ENCODE assay signal across 12 cellular contexts in the genomic region with DNA sequence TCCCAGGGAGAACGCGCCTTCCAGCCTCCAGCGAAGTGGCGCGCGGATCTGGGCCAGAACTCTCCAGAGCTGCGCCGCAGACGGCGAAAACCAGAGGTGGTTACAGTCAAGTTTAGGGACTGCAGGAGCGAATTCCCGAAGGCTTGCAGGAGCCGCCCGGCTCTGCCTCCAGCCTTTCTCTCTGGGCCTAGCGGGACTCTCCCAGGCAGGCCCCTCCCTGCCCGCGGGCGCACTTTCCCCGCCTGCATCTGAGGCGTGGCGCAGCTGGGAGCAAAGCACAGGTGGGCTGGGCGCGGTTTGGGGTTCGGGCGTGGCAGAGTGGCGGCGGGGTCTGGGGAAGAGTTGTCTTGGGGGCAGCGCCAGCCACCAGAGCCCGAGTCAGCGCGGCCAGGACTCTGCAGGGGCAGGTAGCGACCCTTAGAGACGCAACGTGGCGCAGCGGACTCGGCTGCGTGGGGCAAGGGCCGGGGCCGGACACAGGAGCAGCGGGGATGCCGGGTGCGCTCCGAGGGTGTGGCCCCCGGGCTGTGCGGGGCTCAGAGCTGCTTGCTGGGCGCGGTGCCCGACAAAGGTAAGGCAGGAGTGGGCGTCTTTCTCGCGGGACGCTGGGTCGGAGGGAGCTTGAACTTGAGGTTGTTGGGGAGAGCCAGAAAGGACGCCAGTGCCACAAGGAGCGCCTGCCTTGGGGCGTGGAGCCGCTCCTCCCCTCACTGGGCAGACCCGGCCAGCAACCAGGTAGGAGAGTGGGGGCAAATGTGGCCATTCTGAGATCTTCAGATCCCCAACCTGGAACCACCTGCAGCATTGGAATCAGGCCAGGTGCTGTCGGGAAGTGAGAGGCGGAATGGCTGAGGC.
DNase-seq lines count a peak whose midpoint lies in the region; ATAC-seq and TF ChIP-seq lines count a peak whose summit lies in the region.
"Had no signal": no experiment of that assay in that cellular context is flagged by ENCODE, and none has a peak within 500 bp of the region (broad histone marks: within the 10 kb centered on the region; RNA-seq: fewer than 3 reads in every experiment).

No MANE protein-coding gene starts in this region.

- DNase-seq in left ventricle myocardium inferior: no peak
- DNase-seq in cardiac septum (ENCODE audit: low spot score): no peak
- DNase-seq in ecto neural progenitor cell (ENCODE audit: low spot score): peak; percentile 72
- no peak for DNase-seq in upper lobe of right lung
- no peak for DNase-seq in CD8-positive, alpha-beta T cell
- no peak for DNase-seq in natural killer cell
- DNase-seq: DND-41; stimulated activated naive CD4-positive, alpha-beta T cell treated with Interleukin-2 at 50 U/mL for 16 hours had no signal

- H3K27ac ChIP-seq in left ventricle myocardium inferior (replicated peaks) (no peak overlapping the region), mesodermal cell (ENCODE audit: low read depth, low read length, severe bottlenecking) (no peak overlapping the region), upper lobe of right lung (no peak overlapping the region)
- H3K27ac ChIP-seq in CD8-positive, alpha-beta T cell (ENCODE audit: low read depth, low read length): no peak overlapping the region
- H3K27ac ChIP-seq: KMS-11, SJSA1 had no signal

- ATAC-seq in upper lobe of right lung: peak; percentile 48
- ATAC-seq in CD8-positive, alpha-beta T cell: no peak
- ATAC-seq in HG02852 (IDR thresholded peaks at IDR 0.05; ENCODE audit: unreplicated experiment): no peak
- no peak for ATAC-seq in natural killer cell

- peak overlapping the region; percentile 37 for H3K4me3 ChIP-seq in left ventricle myocardium inferior
- peak overlapping the region; percentile 21 for H3K4me3 ChIP-seq in mesodermal cell (ENCODE audit: extremely low read depth, insufficient read depth, low read length, poor library complexity, severe bottlenecking)
- H3K4me3 ChIP-seq in upper lobe of right lung: no peak overlapping the region
- no peak overlapping the region for H3K4me3 ChIP-seq in CD8-positive, alpha-beta T cell (ENCODE audit: low read depth, low read length)
- H3K4me3 ChIP-seq: SJSA1 had no signal

- peaks cover 67% of the 10 kb centered on the region for H3K27me3 ChIP-seq in left ventricle myocardium inferior (ENCODE audit: low read depth)
- peaks cover 24% of the 10 kb centered on the region for H3K27me3 ChIP-seq in upper lobe of right lung
- H3K27me3 ChIP-seq in CD8-positive, alpha-beta T cell (ENCODE audit: insufficient read depth, low read length): no peaks in the 10 kb centered on the region
- H3K27me3 ChIP-seq: SJSA1 had no signal

- H3K4me1 ChIP-seq in left ventricle myocardium inferior (peaks cover 8% of the 10 kb centered on the region), mesodermal cell (ENCODE audit: control insufficient read depth, insufficient read depth, low read length, poor library complexity, severe bottlenecking) (no peaks in the 10 kb centered on the region), upper lobe of right lung (no peaks in the 10 kb centered on the region)
- no peaks in the 10 kb centered on the region for H3K4me1 ChIP-seq in CD8-positive, alpha-beta T cell (ENCODE audit: insufficient read depth, low read length)
- H3K4me1 ChIP-seq: SJSA1 had no signal

- WGBS in mesodermal cell (ENCODE audit: insufficient coverage in 2 of 2), 2 experiments: 17 to 20% methylated on average over 42 to 52 of the region's 61 CpGs

- H3K36me3 Mint-ChIP-seq in CD8-positive, alpha-beta T cell: no peaks in the 10 kb centered on the region
- H3K36me3 Mint-ChIP-seq in natural killer cell: peaks cover 10% of the 10 kb centered on the region

- no peaks in the 10 kb centered on the region for H3K4me1 Mint-ChIP-seq in CD8-positive, alpha-beta T cell (ENCODE audit: low read depth)
- H3K4me1 Mint-ChIP-seq in natural killer cell: no peaks in the 10 kb centered on the region

- peaks cover 17% of the 10 kb centered on the region for H3K27me3 Mint-ChIP-seq in CD8-positive, alpha-beta T cell (ENCODE audit: low read depth)
- peaks cover 0 to 3% of the 10 kb centered on the region in 2 donors for H3K27me3 Mint-ChIP-seq in natural killer cell (ENCODE audit: low read depth in 2 of 2)

- no peaks in the 10 kb centered on the region for H3K9me3 Mint-ChIP-seq in CD8-positive, alpha-beta T cell
- peaks cover 5 to 8% of the 10 kb centered on the region in 2 donors for H3K9me3 Mint-ChIP-seq in natural killer cell

- no peaks in the 10 kb centered on the region for H3K9me3 ChIP-seq in left ventricle myocardium inferior (replicated peaks)
- no peaks in the 10 kb centered on the region for H3K9me3 ChIP-seq in mesodermal cell (ENCODE audit: control insufficient read depth, low read length)
- H3K9me3 ChIP-seq in upper lobe of right lung: no peaks in the 10 kb centered on the region
- H3K9me3 ChIP-seq in CD8-positive, alpha-beta T cell (ENCODE audit: low read length): no peaks in the 10 kb centered on the region

- TF ChIP-seq CTCF in left ventricle myocardium inferior (IDR thresholded peaks at IDR 0.05; ENCODE audit: borderline replicate concordance) (no peak), upper lobe of right lung (IDR thresholded peaks at IDR 0.05) (no peak), natural killer cell (IDR thresholded peaks at IDR 0.05) (no peak)
- no peak for TF ChIP-seq CTCF in CD8-positive, alpha-beta T cell (IDR thresholded peaks at IDR 0.05)

- H3K4me3 Mint-ChIP-seq in CD8-positive, alpha-beta T cell: no peak overlapping the region
- no peak overlapping the region for H3K4me3 Mint-ChIP-seq in natural killer cell

- H3K36me3 ChIP-seq in left ventricle myocardium inferior (no peaks in the 10 kb centered on the region), mesodermal cell (ENCODE audit: control insufficient read depth, insufficient read depth, low read length) (no peaks in the 10 kb centered on the region), upper lobe of right lung (no peaks in the 10 kb centered on the region)
- no peaks in the 10 kb centered on the region for H3K36me3 ChIP-seq in CD8-positive, alpha-beta T cell (ENCODE audit: insufficient read depth, low read length)
- H3K36me3 ChIP-seq: SJSA1 had no signal

- POLR2A ChIA-PET in CD8-positive, alpha-beta T cell (lab: Charles Lee): no interaction called here

- CTCF ChIA-PET in CD8-positive, alpha-beta T cell (lab: Charles Lee): no interaction called here

- H3K27ac Mint-ChIP-seq in CD8-positive, alpha-beta T cell: no peak overlapping the region
- H3K27ac Mint-ChIP-seq in natural killer cell: no peak overlapping the region

- intact Hi-C loops in left ventricle myocardium inferior (cut with micrococcal nuclease) (no loop called here), cardiac septum (cut with DNase I) (no loop called here), upper lobe of right lung (cut with DNase I) (no loop called here), natural killer cell (cut with micrococcal nuclease) (no loop called here)
- intact Hi-C loops in CD8-positive, alpha-beta T cell (cut with DNase I, micrococcal nuclease): no loop called here

Comparison
In these comparisons a context has a peak if more than half of its experiments do, and no peak if none do; other contexts are left out.
1. H3K4me3 ChIP-seq: peak in left ventricle myocardium inferior (single experiment) and mesodermal cell (single experiment); none in upper lobe of right lung (single experiment) and CD8-positive, alpha-beta T cell (single experiment).